8 cellular contexts compared by ENCODE assay signal in genomic region chr13:102724923-102725322, GRCh38. TPM values are rescaled to one million over a fixed set of nuclear protein-coding genes. Genes with fewer than 3 reads are reported as not detected.
DNase-seq lines count a peak whose midpoint lies in the region; ATAC-seq and TF ChIP-seq lines count a peak whose summit lies in the region.

No MANE protein-coding gene starts in this region.

- 41% methylated on average over 6 of the region's 6 CpGs for WGBS in prostate gland

- H3K4me3 Mint-ChIP-seq in progenitor cell of endocrine pancreas (ENCODE audit: low read depth) = no peak overlapping the region
- no peak overlapping the region for H3K4me3 Mint-ChIP-seq in nephron progenitor cell

- TF ChIP-seq POLR2A in prostate gland (IDR thresholded peaks at IDR 0.05) = no peak

- peak; percentile 50 for ATAC-seq in GM21619 (IDR thresholded peaks at IDR 0.05; ENCODE audit: unreplicated experiment)
- ATAC-seq in HG03565 (IDR thresholded peaks at IDR 0.05; ENCODE audit: unreplicated experiment) = no peak

- H3K36me3 ChIP-seq in BJ (ENCODE audit: control insufficient read depth, insufficient read depth, low read length) (no peaks in the 10 kb centered on the region), prostate gland (no peaks in the 10 kb centered on the region)

- H3K27me3 ChIP-seq in BJ (ENCODE audit: control insufficient read depth, insufficient read depth, low read length) (peaks cover 2% of the 10 kb centered on the region; the same call in 1 of the 2 replicates), prostate gland (replicated peaks; ENCODE audit: insufficient read depth) (no peaks in the 10 kb centered on the region)

- H3K9me3 Mint-ChIP-seq in progenitor cell of endocrine pancreas (ENCODE audit: low read depth) (peaks cover 2% of the 10 kb centered on the region), nephron progenitor cell (peaks cover 3% of the 10 kb centered on the region)

- no peaks in the 10 kb centered on the region for H3K27me3 Mint-ChIP-seq in progenitor cell of endocrine pancreas
- peaks cover 3% of the 10 kb centered on the region for H3K27me3 Mint-ChIP-seq in nephron progenitor cell (ENCODE audit: low read depth, poor library complexity)

- H3K27ac Mint-ChIP-seq in progenitor cell of endocrine pancreas (no peak overlapping the region), nephron progenitor cell (no peak overlapping the region)

- H3K27ac ChIP-seq in prostate gland = no peak overlapping the region

- no peaks in the 10 kb centered on the region for H3K4me1 ChIP-seq in prostate gland (replicated peaks)

- TF ChIP-seq CTCF in BJ (IDR thresholded peaks at IDR 0.05; ENCODE audit: insufficient read depth, low read depth, low read length) (peak; percentile 53), prostate gland (IDR thresholded peaks at IDR 0.05) (peak in 3 of 4 experiments; percentile 29 to 50 (median 49)), progenitor cell of endocrine pancreas (IDR thresholded peaks at IDR 0.05; ENCODE audit: unreplicated experiment) (no peak), nephron progenitor cell (IDR thresholded peaks at IDR 0.05) (no peak)

- no peaks in the 10 kb centered on the region for H3K9me3 ChIP-seq in prostate gland

- CTCF ChIA-PET in BJ (lab: Yijun Ruan, JAX) = interaction anchor here (0.6 to 3.2 kb wide), 23 partner anchors 11 to 169 kb away, joined by 3 to 21 read pairs (median 4); no protein-coding TSS in a partner anchor

- H3K36me3 Mint-ChIP-seq in progenitor cell of endocrine pancreas (ENCODE audit: insufficient read depth) (no peaks in the 10 kb centered on the region), nephron progenitor cell (ENCODE audit: low read depth) (no peaks in the 10 kb centered on the region)

- no peak overlapping the region for H3K4me3 ChIP-seq in BJ (ENCODE audit: low read depth, low read length)
- no peak overlapping the region for H3K4me3 ChIP-seq in prostate gland

- POLR2A ChIA-PET in BJ (lab: Charles Lee) = interaction anchor here (0.7 to 1.0 kb wide), 2 partner anchors 128 to 135 kb away, joined by 3 to 4 read pairs; partner anchors contain the start of gene TPP2

- DNase-seq in BJ (ENCODE audit: low read depth) = no peak
- peak; percentile 63 for DNase-seq in NCI-H226
- DNase-seq in dermis microvascular lymphatic vessel endothelial cell (ENCODE audit: low read depth in 2 of 2) = peak; percentile 87 to 88
- no peak for DNase-seq in prostate gland (ENCODE audit: low spot score)
- no peak for DNase-seq in progenitor cell of endocrine pancreas (ENCODE audit: low spot score, unreplicated experiment)
- DNase-seq in nephron progenitor cell = no peak

- intact Hi-C loops in prostate gland (cut with DNase I) = no loop called here

- no peaks in the 10 kb centered on the region for H3K4me1 Mint-ChIP-seq in progenitor cell of endocrine pancreas (ENCODE audit: low read depth)
- no peaks in the 10 kb centered on the region for H3K4me1 Mint-ChIP-seq in nephron progenitor cell

RNA-seq across cellular contexts. Expression of gene METTL21C, which starts 30.1 kb away (rescaled TPM):
- polyA plus RNA-seq in BJ (2011; rRNA removed) = not detected in 2 replicates
- polyA minus RNA-seq in BJ (2011; rRNA and poly(A)+ RNA removed) = not detected in 2 replicates
- total RNA-seq in dermis microvascular lymphatic vessel endothelial cell (not detected in 2 replicates), prostate gland (not detected), progenitor cell of endocrine pancreas (not detected in 2 replicates)

RNA-seq across cellular contexts. Expression of gene TEX30, which starts 48.7 kb away (rescaled TPM):
- 5.5 and 10.5 TPM in 2 replicates for polyA plus RNA-seq in BJ (2011; rRNA removed)
- polyA minus RNA-seq in BJ (2011; rRNA and poly(A)+ RNA removed) = 0.72 and 1.6 TPM in 2 replicates
- total RNA-seq in dermis microvascular lymphatic vessel endothelial cell (23.2 and 29.6 TPM in 2 replicates), prostate gland (10 to 100 TPM in 1 of 2 donors, 1 to 10 TPM in 1; 3.6 to 22.2 TPM), progenitor cell of endocrine pancreas (11.7 and 12.0 TPM in 2 replicates)

Comparison
In these comparisons a context has a peak if more than half of its experiments do, and no peak if none do; other contexts are left out.
1. DNase-seq: peak in NCI-H226 (single experiment) and dermis microvascular lymphatic vessel endothelial cell (2 of 2); none in BJ (single experiment), prostate gland (single experiment), progenitor cell of endocrine pancreas (single experiment) and nephron progenitor cell (single experiment).
2. CTCF ChIP-seq: peak in BJ (single experiment) and prostate gland (3 of 4); none in progenitor cell of endocrine pancreas (single experiment) and nephron progenitor cell (single experiment).